20 cellular contexts compared by ENCODE assay signal in genomic region chr9:129811967-129812363, GRCh38. TPM values are rescaled to one million over a fixed set of nuclear protein-coding genes. Genes with fewer than 3 reads are reported as not detected.
DNase-seq lines count a peak whose midpoint lies in the region; ATAC-seq, FAIRE-seq and TF ChIP-seq lines count a peak whose summit lies in the region.
"Had no signal": no experiment of that assay in that cellular context is flagged by ENCODE, and none has a peak within 500 bp of the region (broad histone marks: within the 10 kb centered on the region; RNA-seq: fewer than 3 reads in every experiment).

No MANE protein-coding gene starts in this region.

- no peak overlapping the region for H2AFZ ChIP-seq in K562 (ENCODE audit: low read depth, low read length)

- H3K4me1 ChIP-seq in HEK293 (ENCODE audit: control insufficient read depth, insufficient read depth, low read length) (no peaks in the 10 kb centered on the region), K562 (replicated peaks in 1 of 2; ENCODE audit: control insufficient read depth in 2 of 2, insufficient read depth in 2 of 2, low read length in 2 of 2) (peaks cover 4 to 17% of the 10 kb centered on the region in 2 experiments; a peak in 3 of 5 replicates)
- H3K4me1 ChIP-seq: gastrocnemius medialis, testis had no signal

- ATAC-seq in K562 (no peak; the same call in 2 of the 3 replicates), sciatic nerve (peak; percentile 28), HG03196 (IDR thresholded peaks at IDR 0.05; ENCODE audit: unreplicated experiment) (no peak), GM19351 (IDR thresholded peaks at IDR 0.05; ENCODE audit: unreplicated experiment) (no peak)
- ATAC-seq: CD8-positive, alpha-beta T cell; gastrocnemius medialis had no signal

- H4K20me1 ChIP-seq in K562 (replicated peaks; ENCODE audit: control insufficient read depth, insufficient read depth, low read length): peaks cover 8% of the 10 kb centered on the region

- no peak overlapping the region for H3K27ac ChIP-seq in HEK293 (ENCODE audit: extremely low read depth, low read depth, low read length)
- peak overlapping the region; percentile 11; the same call in 1 of the 3 replicates for H3K27ac ChIP-seq in K562 (ENCODE audit: extremely low read depth, low read depth, low read length)
- H3K27ac ChIP-seq: gastrocnemius medialis, testis had no signal

- no TSS peak for BruUV-seq in K562 (replicated peaks; lab: Mats Ljungman, UMichigan)

- CTCF ChIA-PET in HEK293 (lab: Yijun Ruan, JAX): interaction anchor here (0.6 to 1.4 kb wide), 4 partner anchors 21 to 1115 kb away, joined by 3 to 4 read pairs (median 3); no protein-coding TSS in a partner anchor
- CTCF ChIA-PET in K562 (lab: Yijun Ruan, JAX; ENCODE audit: low intra/inter-chr PET ratio): no interaction called here

- H3K4me2 ChIP-seq in K562 (ENCODE audit: insufficient read depth, low read length): no peak overlapping the region

- POLR2A ChIA-PET in HEK293 (lab: Yijun Ruan, JAX) (interaction anchor here (0.5 to 3.0 kb wide), 5 partner anchors 8 to 606 kb away, joined by 3 to 12 read pairs (median 6); partner anchors contain the start of genes C9orf78, TOR1A and USP20), K562 (lab: Yijun Ruan, JAX) (interaction anchor here (0.6 to 5.8 kb wide), 9 partner anchors 8 to 591 kb away, joined by 3 to 49 read pairs (median 4); partner anchors contain the start of genes C9orf78 and TOR1A)

- no peaks in the 10 kb centered on the region for H3K27me3 ChIP-seq in K562 (ENCODE audit: control insufficient read depth in 2 of 2, insufficient read depth in 2 of 2, low read length in 2 of 2)
- H3K27me3 ChIP-seq: gastrocnemius medialis, testis had no signal

- peak; percentile 18 for DNase-seq in activated CD4-positive, alpha-beta T cell treated with anti-CD3 and anti-CD28 coated beads for 48 hours
- DNase-seq in activated CD4-positive, alpha-beta T cell treated with anti-CD3 and anti-CD28 coated beads, Interleukin-2, amount 50 U/mL, for 4 hours: no peak
- DNase-seq in K562 (ENCODE audit: extremely low read depth in 1 of 4, low spot score in 3 of 4) (no peak), sciatic nerve (ENCODE audit: low spot score) (no peak), GM10266 (ENCODE audit: extremely low spot score) (no peak)
- DNase-seq: CD8-positive, alpha-beta T cell; cerebellar nuclear complex; gastrocnemius medialis; NCI-H2081; NCI-H526 treated with DMSO at 0.1 percent for 48 hours; stimulated activated CD4-positive, alpha-beta T cell treated with anti-CD3 and anti-CD28 coated beads, Interleukin-15, amount 100 ng/mL, for 24 hours; testis had no signal

- H3K9me1 ChIP-seq in K562 (ENCODE audit: control insufficient read depth, insufficient read depth, low read length): peaks cover 6% of the 10 kb centered on the region

- peak overlapping the region in 1 of 2 experiments; percentile 78; a peak in 1 of 4 replicates for H3K9ac ChIP-seq in K562 (ENCODE audit: insufficient read depth in 1 of 2, low read depth in 2 of 2, low read length in 2 of 2)

- FAIRE-seq in K562 (lab: Jason Lieb, UNC): no peak
- FAIRE-seq: A204.1, endothelial cell of umbilical vein, RCC 7860 had no signal

- TF ChIP-seq CTCF in HEK293 (tag by site-specific recombination; IDR thresholded peaks at IDR 0.05) (no peak), K562 (IDR thresholded peaks at IDR 0.05 in 2 of 3, conservative IDR thresholded peaks at IDR 0.05 in 1 of 3; ENCODE audit: insufficient read depth in 2 of 3, low read depth in 1 of 3, low read length in 3 of 3) (no peak), GM10266 (IDR thresholded peaks at IDR 0.05; ENCODE audit: control insufficient read depth, insufficient read depth, low read depth, missing control alignments) (no peak)

- intact Hi-C loops in K562 (cut with micrococcal nuclease): no loop called here
- intact Hi-C loops in sciatic nerve (cut with DNase I): no loop called here

- TF ChIP-seq RAD21 in K562 (CRISPR knock-in tag; conservative IDR thresholded peaks at IDR 0.05 in 1 of 2, IDR thresholded peaks at IDR 0.05 in 1 of 2): no peak

- no peaks in the 10 kb centered on the region for H3K79me2 ChIP-seq in K562 (ENCODE audit: control insufficient read depth, insufficient read depth, low read length)

- WGBS in K562 (ENCODE audit: insufficient coverage, low coverage, missing lambda C conversion rate): 79% methylated on average over 6 of the region's 6 CpGs

- H3K9me3 ChIP-seq in HEK293 (ENCODE audit: control insufficient read depth, insufficient read depth, low read depth, low read length) (no peaks in the 10 kb centered on the region), K562 (replicated peaks; ENCODE audit: control insufficient read depth, insufficient read depth, low read depth, low read length) (no peaks in the 10 kb centered on the region)
- H3K9me3 ChIP-seq: gastrocnemius medialis, testis had no signal

- H3K36me3 ChIP-seq in HEK293 (ENCODE audit: control insufficient read depth in 2 of 2, insufficient read depth in 1 of 2, low read length in 2 of 2) (peaks cover 9 to 90% of the 10 kb centered on the region in 2 experiments; a peak in 2 of 3 replicates), K562 (ENCODE audit: control insufficient read depth, insufficient read depth, low read length) (peaks cover 89% of the 10 kb centered on the region)

- no peak for TF ChIP-seq POLR2A in K562 (conservative IDR thresholded peaks at IDR 0.05)

- H3K4me3 ChIP-seq in HEK293 (ENCODE audit: low read depth, low read length): no peak overlapping the region
- H3K4me3 ChIP-seq in K562: no peak overlapping the region
- H3K4me3 ChIP-seq: gastrocnemius medialis, lung, testis had no signal

- in situ Hi-C loops in K562 (cut with MboI): no loop called here

- no peak for TF ChIP-seq EP300 in K562 (IDR thresholded peaks at IDR 0.05; ENCODE audit: low read length)

RNA-seq across cellular contexts. Expression of gene TOR1B, which starts 9.0 kb away (rescaled TPM):
- total RNA-seq in K562 (2011; cell fraction: chromatin; rRNA removed; ENCODE audit: low replicate concordance): 77.2 and 131 TPM in 2 replicates
- 102 and 116 TPM in 2 replicates for total RNA-seq in K562 (2011; cell fraction: nucleolus; rRNA removed)
- total RNA-seq in K562 (2011; cell fraction: nucleoplasm; rRNA removed): 91.4 and 101 TPM in 2 replicates
- total RNA-seq in K562 (2014; rRNA removed) (21.5 and 24.5 TPM in 2 replicates), K562 (2014; rRNA removed; fragmentation: Illumina TruSeq; extraction: Trizol) (23.4 and 23.9 TPM in 2 replicates), K562 (2015; rRNA removed; fragmentation: Illumina TruSeq; extraction: Trizol) (23.7 and 25.4 TPM in 2 replicates), K562 (2021) (28.6 and 28.7 TPM in 2 replicates), sciatic nerve (15.7 TPM)
- polyA plus RNA-seq in K562 (2011; rRNA removed) (28.9 and 36.5 TPM in 2 replicates), K562 (2014; fragmentation: Illumina TruSeq; extraction: Trizol) (24.6 and 27.0 TPM in 2 replicates), K562 (2014; fragmentation: Nextera tagmentation; extraction: Ambion mirVana) (1 to 10 TPM; 4.2 to 6.9 TPM), K562 (2014; rRNA removed) (28.1 and 29.2 TPM in 2 replicates)
- 28.1 and 29.3 TPM in 2 replicates for polyA plus RNA-seq in K562 (2011; cell fraction: cytosol; rRNA removed)
- 23.9 and 27.6 TPM in 2 replicates for polyA plus RNA-seq in K562 (2011; cell fraction: nucleus; rRNA removed)
- polyA plus RNA-seq in K562 (2012): 19.3 and 22.5 TPM in 2 replicates
- 27.4 and 40.5 TPM in 2 replicates for polyA minus RNA-seq in K562 (2011; rRNA and poly(A)+ RNA removed)
- 11.3 and 14.8 TPM in 2 replicates for polyA minus RNA-seq in K562 (2011; cell fraction: cytosol; rRNA and poly(A)+ RNA removed)
- polyA minus RNA-seq in K562 (2011; cell fraction: nucleus; rRNA and poly(A)+ RNA removed): 19.0 and 21.8 TPM in 2 replicates

RNA-seq across cellular contexts. Expression of gene TOR1A, which starts 12.0 kb away (rescaled TPM):
- total RNA-seq in K562 (2011; cell fraction: chromatin; rRNA removed; ENCODE audit: low replicate concordance): 109 and 165 TPM in 2 replicates
- 107 and 123 TPM in 2 replicates for total RNA-seq in K562 (2011; cell fraction: nucleolus; rRNA removed)
- total RNA-seq in K562 (2011; cell fraction: nucleoplasm; rRNA removed): 121 and 138 TPM in 2 replicates
- total RNA-seq in K562 (2014; rRNA removed) (44.4 and 46.0 TPM in 2 replicates), K562 (2014; rRNA removed; fragmentation: Illumina TruSeq; extraction: Trizol) (39.9 and 45.9 TPM in 2 replicates), K562 (2015; rRNA removed; fragmentation: Illumina TruSeq; extraction: Trizol) (54.3 and 55.5 TPM in 2 replicates), K562 (2021) (49.5 and 51.3 TPM in 2 replicates), sciatic nerve (24.6 TPM)
- polyA plus RNA-seq in K562 (2011; rRNA removed) (74.8 and 85.8 TPM in 2 replicates), K562 (2014; fragmentation: Illumina TruSeq; extraction: Trizol) (68.9 and 74.0 TPM in 2 replicates), K562 (2014; fragmentation: Nextera tagmentation; extraction: Ambion mirVana) (1 to 10 TPM; 4.5 to 9.9 TPM), K562 (2014; rRNA removed) (67.9 and 74.7 TPM in 2 replicates)
- polyA plus RNA-seq in K562 (2011; cell fraction: cytosol; rRNA removed): 67.0 and 76.5 TPM in 2 replicates
- 41.7 and 44.0 TPM in 2 replicates for polyA plus RNA-seq in K562 (2011; cell fraction: nucleus; rRNA removed)
- 55.0 and 59.0 TPM in 2 replicates for polyA plus RNA-seq in K562 (2012)
- 56.3 and 66.1 TPM in 2 replicates for polyA minus RNA-seq in K562 (2011; rRNA and poly(A)+ RNA removed)
- 27.0 and 29.2 TPM in 2 replicates for polyA minus RNA-seq in K562 (2011; cell fraction: cytosol; rRNA and poly(A)+ RNA removed)
- polyA minus RNA-seq in K562 (2011; cell fraction: nucleus; rRNA and poly(A)+ RNA removed): 23.3 and 34.1 TPM in 2 replicates

RNA-seq across cellular contexts. Expression of gene C9orf78, which starts 23.1 kb away (rescaled TPM):
- total RNA-seq in K562 (2011; cell fraction: chromatin; rRNA removed; ENCODE audit: low replicate concordance): 68.6 and 74.7 TPM in 2 replicates
- 46.6 and 51.7 TPM in 2 replicates for total RNA-seq in K562 (2011; cell fraction: nucleolus; rRNA removed)
- total RNA-seq in K562 (2011; cell fraction: nucleoplasm; rRNA removed): 66.1 and 96.3 TPM in 2 replicates
- 196 and 199 TPM in 2 replicates for total RNA-seq in K562 (2014; rRNA removed)
- total RNA-seq in K562 (2014; rRNA removed; fragmentation: Illumina TruSeq; extraction: Trizol): 199 and 240 TPM in 2 replicates
- total RNA-seq in K562 (2015; rRNA removed; fragmentation: Illumina TruSeq; extraction: Trizol): 220 and 223 TPM in 2 replicates
- 89.0 and 94.6 TPM in 2 replicates for total RNA-seq in K562 (2021)
- 109 and 202 TPM in 2 replicates for polyA plus RNA-seq in K562 (2011; rRNA removed)
- polyA plus RNA-seq in K562 (2011; cell fraction: cytosol; rRNA removed): 59.0 and 71.4 TPM in 2 replicates
- polyA plus RNA-seq in K562 (2011; cell fraction: nucleus; rRNA removed): 17.0 and 17.5 TPM in 2 replicates
- polyA plus RNA-seq in K562 (2012): 93.6 and 169 TPM in 2 replicates
- 210 and 222 TPM in 2 replicates for polyA plus RNA-seq in K562 (2014; fragmentation: Illumina TruSeq; extraction: Trizol)
- polyA plus RNA-seq in K562 (2014; fragmentation: Nextera tagmentation; extraction: Ambion mirVana): 100 to 1,000 TPM; 132 to 266 TPM
- polyA plus RNA-seq in K562 (2014; rRNA removed): 228 and 240 TPM in 2 replicates
- polyA minus RNA-seq in K562 (2011; rRNA and poly(A)+ RNA removed): 131 and 142 TPM in 2 replicates
- 32.3 and 42.4 TPM in 2 replicates for polyA minus RNA-seq in K562 (2011; cell fraction: cytosol; rRNA and poly(A)+ RNA removed)
- polyA minus RNA-seq in K562 (2011; cell fraction: nucleus; rRNA and poly(A)+ RNA removed): 14.0 and 19.8 TPM in 2 replicates
- 38.6 TPM for total RNA-seq in sciatic nerve

RNA-seq across cellular contexts. Expression of gene USP20, which starts 23.3 kb away (rescaled TPM):
- 152 and 399 TPM in 2 replicates for total RNA-seq in K562 (2011; cell fraction: chromatin; rRNA removed; ENCODE audit: low replicate concordance)
- total RNA-seq in K562 (2011; cell fraction: nucleolus; rRNA removed): 296 and 299 TPM in 2 replicates
- total RNA-seq in K562 (2011; cell fraction: nucleoplasm; rRNA removed): 160 and 192 TPM in 2 replicates
- total RNA-seq in K562 (2014; rRNA removed) (77.0 and 115 TPM in 2 replicates), K562 (2014; rRNA removed; fragmentation: Illumina TruSeq; extraction: Trizol) (20.6 and 22.0 TPM in 2 replicates), K562 (2015; rRNA removed; fragmentation: Illumina TruSeq; extraction: Trizol) (41.3 and 44.8 TPM in 2 replicates), K562 (2021) (119 and 136 TPM in 2 replicates), sciatic nerve (28.7 TPM)
- polyA plus RNA-seq in K562 (2011; rRNA removed) (54.6 and 81.2 TPM in 2 replicates), K562 (2014; fragmentation: Illumina TruSeq; extraction: Trizol) (49.1 and 76.2 TPM in 2 replicates), K562 (2014; fragmentation: Nextera tagmentation; extraction: Ambion mirVana) (1 to 10 TPM; 1.9 to 3.2 TPM), K562 (2014; rRNA removed) (103 and 104 TPM in 2 replicates)
- 64.8 and 118 TPM in 2 replicates for polyA plus RNA-seq in K562 (2011; cell fraction: cytosol; rRNA removed)
- 369 and 565 TPM in 2 replicates for polyA plus RNA-seq in K562 (2011; cell fraction: nucleus; rRNA removed)
- 82.0 and 122 TPM in 2 replicates for polyA plus RNA-seq in K562 (2012)
- 25.8 and 37.9 TPM in 2 replicates for polyA minus RNA-seq in K562 (2011; rRNA and poly(A)+ RNA removed)
- 39.3 and 57.6 TPM in 2 replicates for polyA minus RNA-seq in K562 (2011; cell fraction: cytosol; rRNA and poly(A)+ RNA removed)
- 82.0 and 96.4 TPM in 2 replicates for polyA minus RNA-seq in K562 (2011; cell fraction: nucleus; rRNA and poly(A)+ RNA removed)

RNA-seq across cellular contexts. Expression of gene PTGES, which starts 59.1 kb away (rescaled TPM):
- total RNA-seq in K562 (2011; cell fraction: chromatin; rRNA removed; ENCODE audit: low replicate concordance): 0.28 TPM in 1 of 2 replicates, not detected in the other
- not detected in 2 replicates for total RNA-seq in K562 (2011; cell fraction: nucleolus; rRNA removed)
- total RNA-seq in K562 (2011; cell fraction: nucleoplasm; rRNA removed): 0.22 TPM in 1 of 2 replicates, not detected in the other
- total RNA-seq in K562 (2014; rRNA removed): 0.08 TPM in 1 of 2 replicates, not detected in the other
- total RNA-seq in K562 (2014; rRNA removed; fragmentation: Illumina TruSeq; extraction: Trizol): not detected in 2 replicates
- not detected in 2 replicates for total RNA-seq in K562 (2015; rRNA removed; fragmentation: Illumina TruSeq; extraction: Trizol)
- not detected in 2 replicates for total RNA-seq in K562 (2021)
- polyA plus RNA-seq in K562 (2011; rRNA removed): 0.05 and 0.13 TPM in 2 replicates
- polyA plus RNA-seq in K562 (2011; cell fraction: cytosol; rRNA removed): 0.21 and 0.25 TPM in 2 replicates
- polyA plus RNA-seq in K562 (2011; cell fraction: nucleus; rRNA removed): 0.07 TPM in 1 of 2 replicates, not detected in the other
- polyA plus RNA-seq in K562 (2012): 0.10 and 0.30 TPM in 2 replicates
- polyA plus RNA-seq in K562 (2014; fragmentation: Illumina TruSeq; extraction: Trizol): 0.11 TPM in 1 of 2 replicates, not detected in the other
- polyA plus RNA-seq in K562 (2014; fragmentation: Nextera tagmentation; extraction: Ambion mirVana): not detected
- not detected in 2 replicates for polyA plus RNA-seq in K562 (2014; rRNA removed)
- 0.09 and 0.18 TPM in 2 replicates for polyA minus RNA-seq in K562 (2011; rRNA and poly(A)+ RNA removed)
- 0.76 and 1.2 TPM in 2 replicates for polyA minus RNA-seq in K562 (2011; cell fraction: cytosol; rRNA and poly(A)+ RNA removed)
- 0.33 and 0.40 TPM in 2 replicates for polyA minus RNA-seq in K562 (2011; cell fraction: nucleus; rRNA and poly(A)+ RNA removed)
- total RNA-seq in sciatic nerve: 23.3 TPM
- total RNA-seq: endothelial cell of umbilical vein; natural killer cell treated with Interleukin-12 subunit alpha and Interleukin-12 subunit beta and Interleukin-15 and Interleukin-18, amount 100 ng/mL, for 72 hours had no signal
- polyA plus RNA-seq: endothelial cell of umbilical vein had no signal
